1 cellular context compared by ENCODE assay signal in genomic region chr12:119068129-119068856, GRCh38.
TF ChIP-seq lines count a peak whose summit lies in the region.

No MANE protein-coding gene starts in this region.

TF ChIP-seq in HepG2, 621 proteins besides CTCF, POLR2A, EP300 and RAD21:
- TF ChIP-seq NCOA2 (CRISPR knock-in tag; IDR thresholded peaks at IDR 0.05) (no peak), CREB1 (IDR thresholded peaks at IDR 0.05) (0 out of 2 replicates have a peak, but pooled peaks have one; percentile 12), CREB1 (CRISPR knock-in tag; IDR thresholded peaks at IDR 0.05) (no peak)
